In the genomic region with DNA sequence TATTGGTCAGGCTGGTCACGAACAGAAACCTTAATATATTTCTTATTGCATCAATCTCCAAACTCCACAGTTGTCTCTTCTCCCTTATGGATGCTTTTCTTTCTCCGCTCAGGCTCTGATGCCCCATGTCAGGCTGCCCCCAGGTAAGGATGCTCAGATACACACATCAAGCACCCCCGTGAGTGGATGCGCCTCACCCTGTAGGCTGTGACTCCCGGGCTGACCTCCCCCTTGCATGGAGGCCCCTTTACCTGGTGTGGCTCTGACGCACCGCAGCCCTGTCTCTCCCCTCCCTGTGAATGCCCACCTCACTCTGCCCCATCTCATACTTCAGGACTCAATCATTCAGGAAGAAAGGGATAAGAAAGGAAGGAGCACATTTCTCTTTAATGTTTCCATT, we compare ENCODE assay signal across 8 cellular contexts.
"Had no signal": no experiment of that assay in that cellular context is flagged by ENCODE, and none has a peak within 500 bp of the region (broad histone marks: within the 10 kb centered on the region; RNA-seq: fewer than 3 reads in every experiment).

No MANE protein-coding gene starts in this region.

- H3K27ac Mint-ChIP-seq: IgD-negative memory B cell had no signal

- H3K36me3 ChIP-seq: HAP-1 had no signal

- H3K36me3 Mint-ChIP-seq: IgD-negative memory B cell had no signal

- H3K4me3 Mint-ChIP-seq: HFFc6, IgD-negative memory B cell had no signal

- H3K4me3 ChIP-seq: HAP-1 had no signal

- ATAC-seq: HCT116 had no signal

- DNase-seq: GOT3, H7, HFFc6, KG1 had no signal

- H3K4me1 Mint-ChIP-seq: IgD-negative memory B cell had no signal

- FAIRE-seq: HTR-8/SVneo had no signal

- H3K4me1 ChIP-seq: HAP-1 had no signal
